Comparison of ENCODE assay signal across 8 cellular contexts in the genomic region with DNA sequence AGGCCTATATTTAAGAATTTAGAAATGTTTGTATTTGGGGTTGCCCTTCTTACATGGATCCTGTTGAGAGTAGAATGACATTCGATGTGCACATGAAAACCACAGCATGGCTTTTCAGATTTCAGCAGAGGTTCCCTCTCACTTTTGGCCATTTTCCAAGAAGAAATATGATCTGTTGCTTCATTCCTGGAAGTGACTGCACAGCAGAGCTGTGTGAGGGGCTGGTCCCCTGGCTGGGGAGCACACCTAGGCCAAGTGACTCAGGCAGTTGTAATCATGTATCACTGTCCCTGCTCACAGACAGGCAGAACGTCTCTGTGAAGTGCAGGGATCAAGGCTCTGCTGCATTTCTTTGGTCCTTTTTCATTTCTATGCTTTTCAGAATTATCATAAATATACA. TPM values are rescaled to one million over a fixed set of nuclear protein-coding genes. Genes with fewer than 3 reads are reported as not detected.
DNase-seq lines count a peak whose midpoint lies in the region; ATAC-seq and TF ChIP-seq lines count a peak whose summit lies in the region.

No MANE protein-coding gene starts in this region.

- H3K27ac ChIP-seq in body of pancreas = peak overlapping the region in 1 of 4 donors; percentile 26
- no peak overlapping the region for H3K27ac ChIP-seq in CD4-positive, alpha-beta memory T cell (ENCODE audit: low read depth, low read length)

- DNase-seq in GF-D8 (lab: John Stamatoyannopoulos, UW) (peak; percentile 32), NCI-H2081 (lab: John Stamatoyannopoulos, UW) (peak; percentile 44 to 76), body of pancreas (peak; percentile 21 to 69 (median 50)), hepatic stellate cell (ENCODE audit: low spot score) (no peak)
- no peak for DNase-seq in CD4-positive, alpha-beta memory T cell

- peak; percentile 82 for ATAC-seq in body of pancreas
- ATAC-seq in GM19395 (IDR thresholded peaks at IDR 0.05; ENCODE audit: unreplicated experiment) = no peak
- ATAC-seq in GM19452 (IDR thresholded peaks at IDR 0.05; ENCODE audit: unreplicated experiment) = no peak

- TF ChIP-seq CTCF in body of pancreas (IDR thresholded peaks at IDR 0.05) = no peak
- no peak for TF ChIP-seq CTCF in nephron (IDR thresholded peaks at IDR 0.05; ENCODE audit: unreplicated experiment in 3 of 3)

- H3K9me3 ChIP-seq in body of pancreas = no peaks in the 10 kb centered on the region
- no peaks in the 10 kb centered on the region for H3K9me3 ChIP-seq in CD4-positive, alpha-beta memory T cell (ENCODE audit: control insufficient read depth in 1 of 2, low read length in 2 of 2)

- POLR2A ChIA-PET in CD4-positive, alpha-beta memory T cell (lab: Charles Lee; ENCODE audit: partially characterized antibody) = no interaction called here

- no peaks in the 10 kb centered on the region for H3K27me3 ChIP-seq in body of pancreas
- H3K27me3 ChIP-seq in CD4-positive, alpha-beta memory T cell (ENCODE audit: insufficient read depth, low read length) = no peaks in the 10 kb centered on the region

- CTCF ChIA-PET in CD4-positive, alpha-beta memory T cell (lab: Charles Lee; ENCODE audit: partially characterized antibody) = no interaction called here

- peaks cover 68% of the 10 kb centered on the region for H3K36me3 Mint-ChIP-seq in nephron (ENCODE audit: low read depth)
- peaks cover 62 to 88% of the 10 kb centered on the region in 2 donors for H3K36me3 Mint-ChIP-seq in CD4-positive, alpha-beta memory T cell

- peaks cover 4% of the 10 kb centered on the region for H3K9me3 Mint-ChIP-seq in nephron
- peaks cover 0 to 3% (median 0%) of the 10 kb centered on the region in 8 donors for H3K9me3 Mint-ChIP-seq in CD4-positive, alpha-beta memory T cell

- WGBS in body of pancreas, 2 donors = 19 to 27% methylated on average over 2 of the region's 2 CpGs

- intact Hi-C loops in body of pancreas (cut with DNase I) = no loop called here
- intact Hi-C loops in CD4-positive, alpha-beta memory T cell (cut with micrococcal nuclease) = no loop called here

- TF ChIP-seq POLR2A in body of pancreas (IDR thresholded peaks at IDR 0.05) = peak in 1 of 3 donors; percentile 6

- H3K27me3 Mint-ChIP-seq in nephron (ENCODE audit: low read depth) = no peaks in the 10 kb centered on the region
- H3K27me3 Mint-ChIP-seq in CD4-positive, alpha-beta memory T cell = no peaks in the 10 kb centered on the region

- H3K4me1 Mint-ChIP-seq in nephron = peaks cover 41% of the 10 kb centered on the region
- peaks cover 0 to 1% (median 0%) of the 10 kb centered on the region in 4 donors for H3K4me1 Mint-ChIP-seq in CD4-positive, alpha-beta memory T cell

- peaks cover 0 to 24% of the 10 kb centered on the region in 2 donors for H3K36me3 ChIP-seq in body of pancreas (replicated peaks in 1 of 2; ENCODE audit: insufficient read depth in 1 of 2, low read depth in 2 of 2)
- H3K36me3 ChIP-seq in CD4-positive, alpha-beta memory T cell (ENCODE audit: insufficient read depth, low read length) = peaks cover 54% of the 10 kb centered on the region

- H3K4me1 ChIP-seq in body of pancreas = peaks cover 25% of the 10 kb centered on the region
- H3K4me1 ChIP-seq in CD4-positive, alpha-beta memory T cell (ENCODE audit: insufficient read depth, low read length) = no peaks in the 10 kb centered on the region

- H3K27ac Mint-ChIP-seq in nephron = peak overlapping the region; percentile 53 to 77 (median 76)
- H3K27ac Mint-ChIP-seq in CD4-positive, alpha-beta memory T cell = peak overlapping the region in 1 of 7 donors; percentile 53

- H3K4me3 Mint-ChIP-seq in nephron = no peak overlapping the region
- H3K4me3 Mint-ChIP-seq in CD4-positive, alpha-beta memory T cell = no peak overlapping the region

- H3K4me3 ChIP-seq in body of pancreas = no peak overlapping the region
- H3K4me3 ChIP-seq in CD4-positive, alpha-beta memory T cell (ENCODE audit: low read length in 2 of 2) = no peak overlapping the region

RNA-seq across cellular contexts. Expression of gene AGT, which starts 32.3 kb away (rescaled TPM):
- total RNA-seq in body of pancreas = 10 to 100 TPM in 1 of 2 donors, 1 to 10 TPM in 1; 5.6 to 11.2 TPM
- total RNA-seq in CD4-positive, alpha-beta memory T cell = not detected
- not detected for polyA plus RNA-seq in CD4-positive, alpha-beta memory T cell

RNA-seq across cellular contexts. Expression of gene COG2, which starts 39.3 kb away (rescaled TPM):
- total RNA-seq in body of pancreas = 10 to 100 TPM; 13.7 to 26.0 TPM
- 10 to 100 TPM; 41.5 to 44.6 TPM for total RNA-seq in CD4-positive, alpha-beta memory T cell
- polyA plus RNA-seq in CD4-positive, alpha-beta memory T cell = 10 to 100 TPM; 28.8 to 30.7 TPM

Comparison
In these comparisons a context has a peak if more than half of its experiments do, and no peak if none do; other contexts are left out.
1. DNase-seq: peak in GF-D8 (single experiment), NCI-H2081 (2 of 2) and body of pancreas (4 of 4); none in CD4-positive, alpha-beta memory T cell (0 of 5) and hepatic stellate cell (single experiment).
2. RNA of gene AGT, which starts 32.3 kb away (total RNA-seq): 5.6 to 11.2 TPM in body of pancreas; not detected in CD4-positive, alpha-beta memory T cell; every median in the first group is over 4 times any median in the second.